Comparison of ENCODE assay signal across 21 cellular contexts in the genomic region with DNA sequence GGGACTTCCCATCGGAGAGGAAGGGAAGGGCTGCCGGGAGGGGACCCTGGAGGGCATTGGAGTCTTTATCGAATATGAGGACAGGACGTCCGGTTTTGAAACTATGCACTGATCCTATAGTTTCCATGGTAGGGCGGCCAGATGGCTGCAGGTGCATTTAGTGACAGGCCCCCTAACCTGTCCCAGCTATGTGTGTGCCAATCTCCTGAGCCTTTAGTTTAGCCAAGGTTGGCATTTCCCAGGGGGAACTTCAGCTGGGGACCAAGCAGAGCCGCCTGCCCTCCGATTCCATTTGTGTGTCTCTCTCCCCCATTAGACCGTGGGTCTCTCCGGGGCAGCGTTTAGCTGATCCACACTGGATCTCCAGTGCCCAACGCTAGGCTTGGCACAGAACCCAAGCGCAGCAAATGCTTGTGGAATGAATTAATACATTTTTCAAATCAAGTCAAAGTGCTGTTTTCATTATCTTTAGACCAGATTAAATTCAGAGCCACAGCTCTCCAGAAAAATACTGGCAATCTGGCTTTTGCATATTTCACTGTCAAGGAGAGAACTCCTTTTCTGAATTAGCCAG. TPM values are rescaled to one million over a fixed set of nuclear protein-coding genes. Genes with fewer than 3 reads are reported as not detected.
DNase-seq lines count a peak whose midpoint lies in the region; ATAC-seq, FAIRE-seq and TF ChIP-seq lines count a peak whose summit lies in the region.
"Had no signal": no experiment of that assay in that cellular context is flagged by ENCODE, and none has a peak within 500 bp of the region (broad histone marks: within the 10 kb centered on the region; RNA-seq: fewer than 3 reads in every experiment).

No MANE protein-coding gene starts in this region.

- no peak overlapping the region for H2BK5ac ChIP-seq in IMR-90 (ENCODE audit: low read depth, low read length, poor library complexity, severe bottlenecking)

- no peak overlapping the region for H3K4me2 ChIP-seq in IMR-90 (ENCODE audit: low read depth, low read length)

- H4K91ac ChIP-seq in IMR-90 (ENCODE audit: insufficient read depth, low read depth, low read length), result peak overlapping the region; percentile 50

- no peak for FAIRE-seq in urothelium cell line (lab: Jason Lieb, UNC)
- FAIRE-seq: endometrium had no signal

- H3K9me1 ChIP-seq in IMR-90 (ENCODE audit: insufficient read depth, low read length), result peaks cover 17% of the 10 kb centered on the region

- peak overlapping the region; percentile 61 for H3K14ac ChIP-seq in IMR-90 (replicated peaks; ENCODE audit: low read depth, low read length)

- no peak for DNase-seq in IMR-90
- DNase-seq in lung (ENCODE audit: low spot score), result no peak
- DNase-seq in tibial artery, result no peak
- DNase-seq in inferior parietal cortex (ENCODE audit: extremely low spot score), result no peak
- DNase-seq in DMS153 (lab: John Stamatoyannopoulos, UW), result no peak
- no peak for DNase-seq in urothelium cell line (ENCODE audit: low spot score)
- DNase-seq: activated CD4-positive, alpha-beta T cell treated with anti-CD3 and anti-CD28 coated beads, Interleukin-2, amount 50 U/mL, for 48 hours; activated naive CD4-positive, alpha-beta T cell; activated T-cell treated with anti-CD3 and anti-CD28 coated beads for 4 hours; CD4-positive, alpha-beta memory T cell; cerebellar nuclear complex; NCI-H1694; nucleus accumbens; retina; stimulated activated naive CD4-positive, alpha-beta T cell had no signal

- POLR2A ChIA-PET in IMR-90 (lab: Charles Lee; ENCODE audit: unreplicated experiment), result no interaction called here

- CTCF ChIA-PET in IMR-90 (lab: Yijun Ruan, JAX), result interaction anchor here (0.6 to 2.4 kb wide), 2 partner anchors 146 to 486 kb away, joined by 3 to 13 read pairs; no protein-coding TSS in a partner anchor

- H2BK120ac ChIP-seq in IMR-90 (ENCODE audit: low read depth, low read length), result peak overlapping the region; percentile 81

- no TSS peak for BruUV-seq in IMR-90 (replicated peaks; lab: Mats Ljungman, UMichigan)

- no peak overlapping the region for H2AK9ac ChIP-seq in IMR-90 (replicated peaks; ENCODE audit: low read depth, low read length, poor library complexity)

- 80% methylated on average over 4 of the region's 13 CpGs; no CpG with 5 or more reads in 1 of the 2 experiments for WGBS in IMR-90 (ENCODE audit: extremely low coverage in 2 of 2, insufficient read length in 1 of 2), 2 experiments
- WGBS in esophagus, 2 donors, result 30 to 51% methylated on average over 13 of the region's 13 CpGs
- WGBS in lung, 2 donors, result 48 to 67% methylated on average over 13 of the region's 13 CpGs

- peak overlapping the region; percentile 5 to 10; a peak in 2 of 4 replicates for H4K8ac ChIP-seq in IMR-90 (ENCODE audit: low read depth in 2 of 2, low read length in 2 of 2)

- H3K4me3 ChIP-seq in IMR-90 (ENCODE audit: insufficient read depth, low read depth, low read length) (no peak overlapping the region), esophagus (ENCODE audit: low read depth in 1 of 2, low read length in 2 of 2) (no peak overlapping the region), lung (no peak overlapping the region), tibial artery (peak overlapping the region in 1 of 2 donors; percentile 3)
- H3K4me3 ChIP-seq: SJSA1 had no signal

- peak overlapping the region; percentile 85 for H3K4ac ChIP-seq in IMR-90 (ENCODE audit: low read depth, low read length)

- dilution Hi-C loops in IMR-90 (cut with HindIII; ENCODE audit: low sequenced_read_pairs, unreplicated experiment), result no loop called here

- H3K27me3 ChIP-seq in IMR-90 (ENCODE audit: control insufficient read depth, insufficient read depth, low read length), result no peaks in the 10 kb centered on the region; the same call in 1 of the 2 replicates
- H3K27me3 ChIP-seq in esophagus (ENCODE audit: control insufficient read depth in 1 of 2, insufficient read depth in 2 of 2, low read length in 2 of 2), result no peaks in the 10 kb centered on the region
- H3K27me3 ChIP-seq in lung (ENCODE audit: control insufficient read depth, insufficient read depth), result no peaks in the 10 kb centered on the region
- no peaks in the 10 kb centered on the region for H3K27me3 ChIP-seq in tibial artery
- H3K27me3 ChIP-seq: SJSA1 had no signal

- TF ChIP-seq RAD21 in IMR-90 (IDR thresholded peaks at IDR 0.05; ENCODE audit: low read length), result no peak

- H3K23ac ChIP-seq in IMR-90 (ENCODE audit: low read depth, low read length), result no peak overlapping the region

- no peaks in the 10 kb centered on the region for H3K36me3 ChIP-seq in IMR-90 (ENCODE audit: control insufficient read depth, insufficient read depth, low read length)
- H3K36me3 ChIP-seq in esophagus (ENCODE audit: control insufficient read depth in 2 of 2, insufficient read depth in 2 of 2, low read length in 1 of 2), result no peaks in the 10 kb centered on the region
- H3K36me3 ChIP-seq in lung (ENCODE audit: control insufficient read depth in 2 of 2, insufficient read depth in 2 of 2, low read length in 2 of 2), result no peaks in the 10 kb centered on the region
- no peaks in the 10 kb centered on the region for H3K36me3 ChIP-seq in tibial artery
- H3K36me3 ChIP-seq: SJSA1 had no signal

- no peak for TF ChIP-seq POLR2A in IMR-90 (IDR thresholded peaks at IDR 0.05; ENCODE audit: low read depth, low read length)

- peak overlapping the region; percentile 46; the same call in 1 of the 3 replicates for H2BK15ac ChIP-seq in IMR-90 (ENCODE audit: low read depth, low read length)

- ATAC-seq in IMR-90 (ENCODE audit: low read depth), result no peak
- no peak for ATAC-seq in lung (ENCODE audit: insufficient read depth, low FRiP score)
- ATAC-seq: HCT116, WTC11 had no signal

- H3K79me1 ChIP-seq in IMR-90 (ENCODE audit: low read depth in 1 of 2, low read length in 2 of 2), result no peaks in the 10 kb centered on the region; a peak in 1 of 4 replicates

- H2BK20ac ChIP-seq in IMR-90 (ENCODE audit: low read depth, low read length), result peak overlapping the region; percentile 61

- H3K18ac ChIP-seq in IMR-90 (ENCODE audit: low read depth, low read length), result no peak overlapping the region; the same call in 1 of the 2 replicates

- peak overlapping the region; percentile 52 for H2AFZ ChIP-seq in IMR-90 (replicated peaks; ENCODE audit: low read length, poor library complexity)

- H3K27ac ChIP-seq in IMR-90 (ENCODE audit: insufficient read depth, low read length) (peak overlapping the region; percentile 27; the same call in 1 of the 2 replicates), esophagus (ENCODE audit: low read depth in 2 of 2, low read length in 1 of 2) (peak overlapping the region; percentile 24 to 40), lung (ENCODE audit: low read depth in 1 of 2, low read length in 1 of 2) (peak overlapping the region; percentile 60 to 68), tibial artery (peak overlapping the region; percentile 78 to 82)
- H3K27ac ChIP-seq: SJSA1 had no signal

- peaks cover 3% of the 10 kb centered on the region for H4K20me1 ChIP-seq in IMR-90 (ENCODE audit: insufficient read depth, low read length)

- H3K56ac ChIP-seq in IMR-90 (ENCODE audit: extremely low read depth, insufficient read depth, low read length), result no peak overlapping the region; the same call in 1 of the 2 replicates

- no peak overlapping the region for H4K5ac ChIP-seq in IMR-90 (ENCODE audit: low read depth, low read length)

- in situ Hi-C loops in IMR-90 (cut with MboI; ENCODE audit: low sequenced_read_pairs), result no loop called here

- H3K4me1 ChIP-seq in IMR-90 (ENCODE audit: control insufficient read depth, insufficient read depth, low read length) (peaks cover 22% of the 10 kb centered on the region), esophagus (ENCODE audit: control insufficient read depth in 2 of 2, insufficient read depth in 2 of 2, low read length in 1 of 2) (peaks cover 0 to 8% of the 10 kb centered on the region in 2 donors), lung (ENCODE audit: control insufficient read depth in 2 of 2, insufficient read depth in 2 of 2, low read length in 2 of 2) (peaks cover 0 to 37% of the 10 kb centered on the region in 2 donors), tibial artery (peaks cover 0 to 66% (median 42%) of the 10 kb centered on the region in 4 donors)
- H3K4me1 ChIP-seq: SJSA1 had no signal

- no peak overlapping the region for H3K9ac ChIP-seq in IMR-90 (ENCODE audit: low read depth, low read length)

- intact Hi-C loops in IMR-90 (cut with micrococcal nuclease) (no loop called here), tibial artery (cut with DNase I; ENCODE audit: low total_unique reads) (no loop called here)

- TF ChIP-seq CTCF in IMR-90 (conservative IDR thresholded peaks at IDR 0.05; ENCODE audit: low read depth, low read length) (no peak), lung (IDR thresholded peaks at IDR 0.05; ENCODE audit: control extremely low read depth, extremely low read depth) (no peak), tibial artery (IDR thresholded peaks at IDR 0.05) (no peak)

- H3K9me3 ChIP-seq in IMR-90 (ENCODE audit: control insufficient read depth, insufficient read depth, low read length) (no peaks in the 10 kb centered on the region), esophagus (ENCODE audit: control insufficient read depth in 2 of 2, insufficient read depth in 1 of 2, low read depth in 1 of 2, low read length in 1 of 2) (no peaks in the 10 kb centered on the region), lung (ENCODE audit: control insufficient read depth in 2 of 2, insufficient read depth in 1 of 2, low read length in 1 of 2) (no peaks in the 10 kb centered on the region), tibial artery (no peaks in the 10 kb centered on the region)
- H3K9me3 ChIP-seq: SJSA1 had no signal

- peak overlapping the region; percentile 93 for H2AK5ac ChIP-seq in IMR-90 (ENCODE audit: low read depth, low read length)

RNA-seq across cellular contexts. Expression of a gene that starts 19.9 kb away (rescaled TPM):
- total RNA-seq in IMR-90 (2012; rRNA removed), result not detected in 2 replicates
- polyA plus RNA-seq in IMR-90 (2012; rRNA removed), result 0.17 TPM in 1 of 2 replicates, not detected in the other
- polyA plus RNA-seq in IMR-90 (2012; cell fraction: cytosol; rRNA removed), result 0.19 TPM in 1 of 2 replicates, not detected in the other
- not detected in 2 replicates for polyA plus RNA-seq in IMR-90 (2012; cell fraction: nucleus; rRNA removed; ENCODE audit: low replicate concordance)
- not detected for polyA plus RNA-seq in esophagus
- total RNA-seq in lung, result 1 to 10 TPM in 1 of 2 donors, not detected in 1; 1.1 TPM
- under 1 TPM; 0.19 to 0.20 TPM for polyA plus RNA-seq in lung
- total RNA-seq: CD4-positive, alpha-beta memory T cell; left lobe of liver; SJSA1 had no signal
- polyA plus RNA-seq: CD4-positive, alpha-beta memory T cell had no signal

RNA-seq across cellular contexts. Expression of a gene that starts 38.5 kb away (rescaled TPM):
- 1.7 and 2.3 TPM in 2 replicates for total RNA-seq in IMR-90 (2012; rRNA removed)
- polyA plus RNA-seq in IMR-90 (2012; rRNA removed), result 4.3 and 5.2 TPM in 2 replicates
- 5.0 and 8.7 TPM in 2 replicates for polyA plus RNA-seq in IMR-90 (2012; cell fraction: cytosol; rRNA removed)
- 4.1 and 6.2 TPM in 2 replicates for polyA plus RNA-seq in IMR-90 (2012; cell fraction: nucleus; rRNA removed; ENCODE audit: low replicate concordance)
- polyA plus RNA-seq in esophagus, result 1 to 10 TPM in 1 of 2 donors, under 1 TPM in 1; 0.45 to 1.1 TPM
- 10 to 100 TPM in 1 of 2 donors, 1 to 10 TPM in 1; 6.3 to 22.1 TPM for total RNA-seq in lung
- 1 to 10 TPM; 2.3 to 3.9 TPM for polyA plus RNA-seq in lung

RNA-seq across cellular contexts. Expression of a gene that starts 50.0 kb away (rescaled TPM):
- total RNA-seq in IMR-90 (2012; rRNA removed) (2.9 and 3.9 TPM in 2 replicates), lung (100 to 1,000 TPM; 150 to 169 TPM)
- polyA plus RNA-seq in IMR-90 (2012; rRNA removed) (3.8 and 4.4 TPM in 2 replicates), esophagus (100 to 1,000 TPM; 124 to 233 TPM), lung (100 to 1,000 TPM in 1 of 2 donors, 10 to 100 TPM in 1; 99.8 to 154 TPM)
- 2.4 and 4.7 TPM in 2 replicates for polyA plus RNA-seq in IMR-90 (2012; cell fraction: cytosol; rRNA removed)
- 1.9 and 4.8 TPM in 2 replicates for polyA plus RNA-seq in IMR-90 (2012; cell fraction: nucleus; rRNA removed; ENCODE audit: low replicate concordance)
- total RNA-seq: CD4-positive, alpha-beta memory T cell had no signal

Comparison
In these comparisons a context has a peak if more than half of its experiments do, and no peak if none do; other contexts are left out.
1. H3K27ac ChIP-seq: peak in every context shown above with its lines; median percentile 80 in tibial artery; 64 in lung; 32 in esophagus; 27 in IMR-90.
2. RNA of a gene that starts 50.0 kb away (polyA plus RNA-seq): 124 to 233 TPM in esophagus and 99.8 to 154 TPM in lung; 1.9 to 4.8 TPM in IMR-90; every median in the first group is over 10 times any median in the second.